Comparison of ENCODE assay signal across 8 cellular contexts in genomic region chr11:119030029-119030328, GRCh38. TPM values are rescaled to one million over a fixed set of nuclear protein-coding genes. Genes with fewer than 3 reads are reported as not detected.
DNase-seq lines count a peak whose midpoint lies in the region; ATAC-seq and TF ChIP-seq lines count a peak whose summit lies in the region.

No MANE protein-coding gene starts in this region.

- H4K20me1 ChIP-seq in OCI-LY7 (ENCODE audit: insufficient read depth, low read length), result no peaks in the 10 kb centered on the region

- no peaks in the 10 kb centered on the region for H3K27me3 ChIP-seq in CD8-positive, alpha-beta T cell (ENCODE audit: insufficient read depth, low read length)

- TF ChIP-seq CTCF in CD8-positive, alpha-beta T cell (IDR thresholded peaks at IDR 0.05), result no peak
- TF ChIP-seq CTCF in OCI-LY7 (conservative IDR thresholded peaks at IDR 0.05; ENCODE audit: low read length) (no peak), progenitor cell of endocrine pancreas (IDR thresholded peaks at IDR 0.05; ENCODE audit: unreplicated experiment) (no peak), GM10248 (IDR thresholded peaks at IDR 0.05; ENCODE audit: control extremely low read depth, extremely low read depth, low read depth, missing control alignments) (no peak)

- peak in 1 of 7 experiments; percentile 29 for DNase-seq in CD8-positive, alpha-beta T cell
- DNase-seq in OCI-LY7 (ENCODE audit: low spot score) (no peak), epithelial cell of prostate (ENCODE audit: low read depth, low spot score) (no peak), progenitor cell of endocrine pancreas (ENCODE audit: low spot score, unreplicated experiment) (no peak), NCI-H2107 treated with DMSO at 0.1 percent for 48 hours (lab: John Stamatoyannopoulos, UW; ENCODE audit: unreplicated experiment) (no peak), OCI-M2 (lab: John Stamatoyannopoulos, UW; ENCODE audit: unreplicated experiment) (no peak), GM10248 (ENCODE audit: extremely low spot score) (no peak)

- H3K27ac Mint-ChIP-seq in CD8-positive, alpha-beta T cell, result peak overlapping the region; percentile 75
- peak overlapping the region; percentile 94 for H3K27ac Mint-ChIP-seq in progenitor cell of endocrine pancreas

- intact Hi-C loops in CD8-positive, alpha-beta T cell (cut with DNase I, micrococcal nuclease), result loop anchor here (1.0 to 2.0 kb wide), 8 partner anchors 12 to 91 kb away; partner anchors contain the start of genes HYOU1 (in 2 of the 2), RPS25 (in 2 of the 2), TRAPPC4 (in 2 of the 2) and VPS11 (in 2 of the 2)
- intact Hi-C loops in OCI-LY7 (cut with micrococcal nuclease; ENCODE audit: unreplicated experiment), result loop anchor here (1.0 kb wide), 1 partner anchor 27 kb away; the partner anchor contains the start of gene HYOU1

- H3K4me3 Mint-ChIP-seq in CD8-positive, alpha-beta T cell, result peak overlapping the region; percentile 89
- H3K4me3 Mint-ChIP-seq in progenitor cell of endocrine pancreas (ENCODE audit: low read depth), result peak overlapping the region; percentile 75

- peaks cover 13% of the 10 kb centered on the region for H3K4me1 ChIP-seq in CD8-positive, alpha-beta T cell (ENCODE audit: insufficient read depth, low read length)
- peaks cover 21% of the 10 kb centered on the region for H3K4me1 ChIP-seq in OCI-LY7 (ENCODE audit: insufficient read depth, low read length, poor library complexity, severe bottlenecking)

- H3K4me1 Mint-ChIP-seq in CD8-positive, alpha-beta T cell (ENCODE audit: low read depth), result peaks cover 18% of the 10 kb centered on the region
- peaks cover 27% of the 10 kb centered on the region for H3K4me1 Mint-ChIP-seq in progenitor cell of endocrine pancreas (ENCODE audit: low read depth)

- CTCF ChIA-PET in CD8-positive, alpha-beta T cell (lab: Charles Lee), result interaction anchor here (0.6 to 1.4 kb wide), 4 partner anchors 8 to 139 kb away, joined by 3 to 6 read pairs (median 3); partner anchors contain the start of gene DPAGT1
- CTCF ChIA-PET in OCI-LY7 (lab: Charles Lee; ENCODE audit: unreplicated experiment), result no interaction called here
- CTCF ChIA-PET in GM10248 (lab: Yijun Ruan, JAX), result interaction anchor here (0.9 to 4.6 kb wide), 10 partner anchors 8 to 166 kb away, joined by 3 to 47 read pairs (median 4); partner anchors contain the start of genes CENATAC, DPAGT1, RPS25 and TRAPPC4

- POLR2A ChIA-PET in CD8-positive, alpha-beta T cell (lab: Charles Lee), result interaction anchor here (1.1 to 2.1 kb wide), 5 partner anchors 11 to 293 kb away, joined by 3 to 21 read pairs (median 4); partner anchors contain the start of genes DPAGT1, RPS25, TRAPPC4 and VPS11
- POLR2A ChIA-PET in OCI-LY7 (lab: Charles Lee), result interaction anchor here (1.0 to 1.6 kb wide), 3 partner anchors 14 to 230 kb away, joined by 3 to 6 read pairs (median 4); no protein-coding TSS in a partner anchor
- POLR2A ChIA-PET in GM10248 (lab: Yijun Ruan, JAX), result interaction anchor here (0.6 to 1.0 kb wide), 2 partner anchors 11 to 65 kb away, joined by 3 to 5 read pairs; partner anchors contain the start of genes RPS25 and TRAPPC4

- H3K9me3 Mint-ChIP-seq in CD8-positive, alpha-beta T cell, result no peaks in the 10 kb centered on the region
- H3K9me3 Mint-ChIP-seq in progenitor cell of endocrine pancreas (ENCODE audit: low read depth), result no peaks in the 10 kb centered on the region

- H3K9me3 ChIP-seq in CD8-positive, alpha-beta T cell (ENCODE audit: low read length), result no peaks in the 10 kb centered on the region
- no peaks in the 10 kb centered on the region for H3K9me3 ChIP-seq in OCI-LY7 (ENCODE audit: low read length)

- H2AFZ ChIP-seq in OCI-LY7 (ENCODE audit: low read length), result peak overlapping the region; percentile 69; the same call in 1 of the 2 replicates

- no peaks in the 10 kb centered on the region for H3K27me3 Mint-ChIP-seq in CD8-positive, alpha-beta T cell (ENCODE audit: low read depth)
- H3K27me3 Mint-ChIP-seq in progenitor cell of endocrine pancreas, result peaks cover 4% of the 10 kb centered on the region

- H3K36me3 ChIP-seq in CD8-positive, alpha-beta T cell (ENCODE audit: insufficient read depth, low read length), result peaks cover 1% of the 10 kb centered on the region
- H3K36me3 ChIP-seq in OCI-LY7 (ENCODE audit: insufficient read depth, low read length), result peaks cover 12% of the 10 kb centered on the region

- H3K9me2 ChIP-seq in OCI-LY7 (ENCODE audit: insufficient read depth, low read length), result no peaks in the 10 kb centered on the region

- H3K79me2 ChIP-seq in OCI-LY7 (ENCODE audit: insufficient read depth, low read depth, low read length), result no peaks in the 10 kb centered on the region

- H3K4me2 ChIP-seq in OCI-LY7 (ENCODE audit: low read length), result peak overlapping the region; percentile 89

- H3K27ac ChIP-seq in CD8-positive, alpha-beta T cell (ENCODE audit: low read depth, low read length), result peak overlapping the region; percentile 65
- H3K27ac ChIP-seq in OCI-LY7 (ENCODE audit: low read depth, low read length, poor library complexity, severe bottlenecking) (peak overlapping the region; percentile 4), epithelial cell of prostate (peak overlapping the region; percentile 53)

- no peak for ATAC-seq in CD8-positive, alpha-beta T cell
- ATAC-seq in GM21737 (IDR thresholded peaks at IDR 0.05; ENCODE audit: unreplicated experiment), result peak; percentile 9

- BruUV-seq in OCI-LY7 (replicated peaks; lab: Mats Ljungman, UMichigan), result no TSS peak

- peak overlapping the region; percentile 99 for H3K4me3 ChIP-seq in CD8-positive, alpha-beta T cell (ENCODE audit: low read depth, low read length)
- peak overlapping the region; percentile 80 for H3K4me3 ChIP-seq in OCI-LY7 (ENCODE audit: low read depth, low read length, poor library complexity, severe bottlenecking)

- H3K36me3 Mint-ChIP-seq in CD8-positive, alpha-beta T cell, result peaks cover 20% of the 10 kb centered on the region
- H3K36me3 Mint-ChIP-seq in progenitor cell of endocrine pancreas (ENCODE audit: insufficient read depth), result peaks cover 2% of the 10 kb centered on the region

RNA-seq across cellular contexts. Expression of gene SLC37A4, which starts 0.7 kb away (rescaled TPM):
- 1 to 10 TPM; 4.0 to 4.6 TPM for total RNA-seq in CD8-positive, alpha-beta T cell
- 14.5 and 14.8 TPM in 2 replicates for total RNA-seq in OCI-LY7 (2014; rRNA removed; shearing (Covaris generic))
- total RNA-seq in OCI-LY7 (2022), result 16.6 and 20.5 TPM in 2 replicates
- total RNA-seq in progenitor cell of endocrine pancreas, result 52.7 and 53.4 TPM in 2 replicates

RNA-seq across cellular contexts. Expression of gene TRAPPC4, which starts 11.4 kb away (rescaled TPM):
- 10 to 100 TPM; 65.6 to 73.3 TPM for total RNA-seq in CD8-positive, alpha-beta T cell
- 49.3 and 64.3 TPM in 2 replicates for total RNA-seq in OCI-LY7 (2014; rRNA removed; shearing (Covaris generic))
- total RNA-seq in OCI-LY7 (2022) (58.0 and 58.5 TPM in 2 replicates), progenitor cell of endocrine pancreas (60.3 and 60.7 TPM in 2 replicates)

RNA-seq across cellular contexts. Expression of gene RPS25, which starts 11.8 kb away (rescaled TPM):
- total RNA-seq in CD8-positive, alpha-beta T cell, result 1,000 to 10,000 TPM; 2,737 to 2,869 TPM
- 1,395 and 1,541 TPM in 2 replicates for total RNA-seq in OCI-LY7 (2014; rRNA removed; shearing (Covaris generic))
- 1,648 and 1,680 TPM in 2 replicates for total RNA-seq in OCI-LY7 (2022)
- total RNA-seq in progenitor cell of endocrine pancreas, result 1,089 and 1,112 TPM in 2 replicates

RNA-seq across cellular contexts. Expression of gene HYOU1, which starts 27.0 kb away (rescaled TPM):
- 100 to 1,000 TPM; 106 to 109 TPM for total RNA-seq in CD8-positive, alpha-beta T cell
- total RNA-seq in OCI-LY7 (2014; rRNA removed; shearing (Covaris generic)), result 86.6 and 97.6 TPM in 2 replicates
- total RNA-seq in OCI-LY7 (2022), result 112 and 117 TPM in 2 replicates
- 196 and 199 TPM in 2 replicates for total RNA-seq in progenitor cell of endocrine pancreas

RNA-seq across cellular contexts. Expression of gene CENATAC, which starts 32.0 kb away (rescaled TPM):
- total RNA-seq in CD8-positive, alpha-beta T cell, result 100 to 1,000 TPM; 103 to 116 TPM
- 47.7 and 49.7 TPM in 2 replicates for total RNA-seq in OCI-LY7 (2014; rRNA removed; shearing (Covaris generic))
- total RNA-seq in OCI-LY7 (2022) (48.1 and 60.6 TPM in 2 replicates), progenitor cell of endocrine pancreas (56.5 and 66.6 TPM in 2 replicates)

Comparison
In these comparisons a context has a peak if more than half of its experiments do, and no peak if none do; other contexts are left out.
1. H3K27ac ChIP-seq: peak in every context shown above with its lines; median percentile 65 in CD8-positive, alpha-beta T cell; 53 in epithelial cell of prostate; 4 in OCI-LY7.